In the genomic region with DNA sequence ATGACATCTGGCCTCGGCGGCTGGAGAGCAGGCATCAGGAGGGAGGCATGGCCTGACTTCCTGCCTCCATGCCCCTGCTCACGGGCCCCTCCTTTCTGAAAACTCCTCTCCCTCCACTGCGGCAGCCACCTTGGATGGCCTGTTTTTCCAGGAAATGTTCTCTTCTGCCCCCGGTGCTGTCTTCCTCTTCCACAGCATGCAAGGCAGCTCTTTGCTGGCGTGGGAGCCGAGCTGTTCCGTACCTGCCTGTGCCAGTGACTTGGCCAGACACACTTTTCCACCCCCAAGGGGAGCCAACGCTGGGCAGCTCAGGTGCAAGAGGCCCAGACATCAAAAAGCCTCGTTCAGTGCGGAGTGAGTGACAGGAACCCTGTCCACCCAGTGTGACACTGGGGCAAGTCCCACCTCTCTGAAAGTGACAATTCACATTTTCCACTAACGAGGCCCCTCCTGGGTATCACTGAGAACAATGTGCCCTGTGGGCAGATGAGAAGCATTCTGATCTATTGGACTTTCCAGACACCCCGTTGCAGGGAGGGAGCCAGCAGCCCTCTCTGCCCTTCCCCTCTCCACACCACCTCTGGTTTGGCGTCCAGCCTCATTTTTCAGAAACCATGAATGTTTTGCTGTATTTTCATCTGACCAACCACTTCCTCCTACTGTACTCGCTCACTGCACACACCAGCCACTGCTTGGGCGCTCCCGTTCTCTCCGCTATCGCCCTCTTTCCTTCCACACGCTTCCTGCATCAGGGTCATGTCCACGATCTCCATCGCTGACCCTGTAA, we compare ENCODE assay signal across 9 cellular contexts. TPM values are rescaled to one million over a fixed set of nuclear protein-coding genes. Genes with fewer than 3 reads are reported as not detected.
DNase-seq lines count a peak whose midpoint lies in the region; ATAC-seq and TF ChIP-seq lines count a peak whose summit lies in the region.
"Had no signal": no experiment of that assay in that cellular context is flagged by ENCODE, and none has a peak within 500 bp of the region (broad histone marks: within the 10 kb centered on the region; RNA-seq: fewer than 3 reads in every experiment).

No MANE protein-coding gene starts in this region.

- TF ChIP-seq POLR2A in thyroid gland (IDR thresholded peaks at IDR 0.05): no peak

- 65 to 68% methylated on average over 22 of the region's 22 CpGs for WGBS in thyroid gland, 2 donors

- H3K9me3 ChIP-seq in thyroid gland: no peaks in the 10 kb centered on the region
- H3K9me3 ChIP-seq: A549 had no signal

- no peak for TF ChIP-seq CTCF in omental fat pad (IDR thresholded peaks at IDR 0.05)
- no peak for TF ChIP-seq CTCF in thyroid gland (IDR thresholded peaks at IDR 0.05)

- peaks cover 0 to 10% of the 10 kb centered on the region in 2 donors for H3K36me3 ChIP-seq in thyroid gland

- DNase-seq in NCI-H1694 treated with DMSO at 0.1 percent for 48 hours (lab: John Stamatoyannopoulos, UW) (peak; percentile 14), NCI-H1694 (lab: John Stamatoyannopoulos, UW) (no peak), cerebellar cortex (ENCODE audit: low spot score) (peak; percentile 58), omental fat pad (ENCODE audit: low spot score) (peak; percentile 22), thyroid gland (no peak), NCI-H748 treated with DMSO at 0.1 percent for 48 hours (lab: John Stamatoyannopoulos, UW) (no peak)
- DNase-seq in activated CD4-positive, CD25-positive, alpha-beta regulatory T cell treated with anti-CD3 and anti-CD28 coated beads, Interleukin-2, amount 50 U/mL, for 72 hours: peak; percentile 70

- H3K4me3 ChIP-seq in thyroid gland (replicated peaks in 1 of 3): no peak overlapping the region
- H3K4me3 ChIP-seq: A549 had no signal

- H3K4me1 ChIP-seq in thyroid gland: peaks cover 7 to 44% of the 10 kb centered on the region in 2 donors

- peak; percentile 63 for ATAC-seq in HG03342 (IDR thresholded peaks at IDR 0.05; ENCODE audit: unreplicated experiment)
- peak; percentile 8 for ATAC-seq in omental fat pad (ENCODE audit: low FRiP score)
- ATAC-seq: A549 had no signal

- no peaks in the 10 kb centered on the region for H3K27me3 ChIP-seq in thyroid gland

- intact Hi-C loops in thyroid gland (cut with DNase I): loop anchor here (5.0 kb wide), 1 partner anchor 225 kb away; no protein-coding TSS in a partner anchor

- H3K27ac ChIP-seq in thyroid gland: peak overlapping the region; percentile 43 to 68 (median 54)

RNA-seq across cellular contexts. Expression of a gene that starts 31.1 kb away (rescaled TPM):
- total RNA-seq in omental fat pad (10 to 100 TPM; 30.3 to 53.0 (median 43.9) TPM), thyroid gland (10 to 100 TPM; 40.5 to 52.6 (median 48.8) TPM)

RNA-seq across cellular contexts. Expression of a gene that starts 34.1 kb away (rescaled TPM):
- total RNA-seq in omental fat pad (1 to 10 TPM; 2.0 to 4.6 (median 2.6) TPM), thyroid gland (10 to 100 TPM in 1 of 4 donors, 1 to 10 TPM in 3; 5.6 to 14.9 (median 9.6) TPM)

Comparison
In these comparisons a context has a peak if more than half of its experiments do, and no peak if none do; other contexts are left out.
1. DNase-seq: peak in NCI-H1694 treated with DMSO at 0.1 percent for 48 hours (single experiment), activated CD4-positive, CD25-positive, alpha-beta regulatory T cell treated with anti-CD3 and anti-CD28 coated beads, Interleukin-2, amount 50 U/mL, for 72 hours (single experiment), cerebellar cortex (single experiment) and omental fat pad (single experiment); none in NCI-H1694 (single experiment), thyroid gland (0 of 2) and NCI-H748 treated with DMSO at 0.1 percent for 48 hours (single experiment).